In the genomic region with DNA sequence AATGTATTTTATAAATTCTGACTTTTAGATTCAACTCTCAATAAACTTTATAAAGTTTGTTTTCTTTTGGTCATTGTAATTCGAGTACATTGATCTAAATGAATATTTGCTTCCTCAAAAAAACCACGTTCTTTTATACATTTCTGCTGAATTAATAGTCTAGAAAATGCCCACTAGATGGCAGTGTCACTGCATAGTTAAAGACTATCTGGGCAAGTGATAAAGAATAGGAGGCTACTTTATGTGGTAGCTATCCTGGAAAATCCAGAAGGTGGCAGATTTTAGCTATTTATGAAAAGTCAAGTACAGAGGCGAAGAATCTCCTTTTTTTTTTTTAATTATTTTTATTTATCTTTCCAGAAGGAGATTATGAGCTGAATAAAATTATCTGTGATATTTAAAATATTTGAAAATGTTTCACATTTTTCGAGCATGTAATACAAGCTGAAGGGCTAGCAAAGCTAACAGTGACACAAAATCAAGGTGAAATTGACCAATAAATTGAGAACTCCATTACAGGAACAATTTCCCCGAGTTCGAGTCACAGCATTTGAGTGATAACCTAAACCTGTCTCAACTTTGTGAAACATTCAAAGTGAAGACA, we compare ENCODE assay signal across 8 cellular contexts.
DNase-seq lines count a peak whose midpoint lies in the region; ATAC-seq and FAIRE-seq lines count a peak whose summit lies in the region.

No MANE protein-coding gene starts in this region.

- H3K9me3 Mint-ChIP-seq in activated T-helper 17 cell treated with anti-CD3 and anti-CD28 coated beads, Interleukin-2, amount 50 U/mL, for 72 hours: no peaks in the 10 kb centered on the region
- no peaks in the 10 kb centered on the region for H3K9me3 Mint-ChIP-seq in activated T-helper 1 cell treated with anti-CD3 and anti-CD28 coated beads, Interleukin-12 subunit alpha, Interleukin-12 subunit beta, Interleukin-2, Interleukin-4 antibody, amounts not matched to agents 30 ng/mL and 10 ng/mL and 1 ng/mL, durations not matched to agents 14 hours and 24 hours and 36 hours

- H3K27ac Mint-ChIP-seq in activated T-helper 17 cell treated with anti-CD3 and anti-CD28 coated beads, Interleukin-2, amount 50 U/mL, for 72 hours: no peak overlapping the region
- H3K27ac Mint-ChIP-seq in activated T-helper 1 cell treated with anti-CD3 and anti-CD28 coated beads, Interleukin-12 subunit alpha, Interleukin-12 subunit beta, Interleukin-2, Interleukin-4 antibody, amounts not matched to agents 30 ng/mL and 10 ng/mL and 1 ng/mL, durations not matched to agents 14 hours and 24 hours and 36 hours: no peak overlapping the region

- no peaks in the 10 kb centered on the region for H3K4me1 ChIP-seq in right cardiac atrium (ENCODE audit: control insufficient read depth, insufficient read depth, low read length)
- no peaks in the 10 kb centered on the region for H3K4me1 ChIP-seq in small intestine (ENCODE audit: control insufficient read depth in 2 of 2, insufficient read depth in 1 of 2, low read depth in 1 of 2, low read length in 1 of 2)

- 24% methylated on average over 6 of the region's 6 CpGs for WGBS in right cardiac atrium
- 23 to 26% (median 24%) methylated on average over 6 of the region's 6 CpGs for WGBS in small intestine, 3 donors

- H3K4me1 Mint-ChIP-seq in activated T-helper 17 cell treated with anti-CD3 and anti-CD28 coated beads, Interleukin-2, amount 50 U/mL, for 72 hours: no peaks in the 10 kb centered on the region
- H3K4me1 Mint-ChIP-seq in activated T-helper 1 cell treated with anti-CD3 and anti-CD28 coated beads, Interleukin-12 subunit alpha, Interleukin-12 subunit beta, Interleukin-2, Interleukin-4 antibody, amounts not matched to agents 30 ng/mL and 10 ng/mL and 1 ng/mL, durations not matched to agents 14 hours and 24 hours and 36 hours (ENCODE audit: low read depth): no peaks in the 10 kb centered on the region

- DNase-seq in DMS79 (lab: John Stamatoyannopoulos, UW): peak; percentile 50
- DNase-seq in NCI-H226: peak; percentile 30
- no peak for DNase-seq in right cardiac atrium
- DNase-seq in small intestine: peak; percentile 71
- DNase-seq in activated T-helper 1 cell treated with anti-CD3 and anti-CD28 coated beads, Interleukin-12 subunit alpha, Interleukin-12 subunit beta, Interleukin-2, Interleukin-4 antibody, amounts not matched to agents 30 ng/mL and 10 ng/mL and 1 ng/mL, durations not matched to agents 14 hours and 24 hours and 36 hours (ENCODE audit: low spot score): no peak

- peak; percentile 90 for FAIRE-seq in small intestine (lab: Jason Lieb, UNC)

- H3K9me3 ChIP-seq in right cardiac atrium (ENCODE audit: control insufficient read depth, low read length): no peaks in the 10 kb centered on the region
- H3K9me3 ChIP-seq in small intestine (ENCODE audit: control insufficient read depth, low read depth): no peaks in the 10 kb centered on the region

- peak; percentile 78 for ATAC-seq in GM19455 (IDR thresholded peaks at IDR 0.05; ENCODE audit: unreplicated experiment)
- ATAC-seq in HG03457 (IDR thresholded peaks at IDR 0.05; ENCODE audit: unreplicated experiment): peak; percentile 76
- ATAC-seq in activated T-helper 17 cell treated with anti-CD3 and anti-CD28 coated beads, Interleukin-2, amount 50 U/mL, for 72 hours (replicated peaks): peak; percentile 55
- ATAC-seq in right cardiac atrium: peak; percentile 71 to 81

- H3K27me3 Mint-ChIP-seq in activated T-helper 17 cell treated with anti-CD3 and anti-CD28 coated beads, Interleukin-2, amount 50 U/mL, for 72 hours: no peaks in the 10 kb centered on the region
- no peaks in the 10 kb centered on the region for H3K27me3 Mint-ChIP-seq in activated T-helper 1 cell treated with anti-CD3 and anti-CD28 coated beads, Interleukin-12 subunit alpha, Interleukin-12 subunit beta, Interleukin-2, Interleukin-4 antibody, amounts not matched to agents 30 ng/mL and 10 ng/mL and 1 ng/mL, durations not matched to agents 14 hours and 24 hours and 36 hours (ENCODE audit: insufficient read depth)

- H3K27ac ChIP-seq in right cardiac atrium (ENCODE audit: low read length) (no peak overlapping the region), small intestine (ENCODE audit: low read depth in 1 of 2, low read length in 1 of 2) (no peak overlapping the region)

- intact Hi-C loops in right cardiac atrium (cut with DNase I): no loop called here
- intact Hi-C loops in activated T-helper 1 cell treated with anti-CD3 and anti-CD28 coated beads, Interleukin-12 subunit alpha, Interleukin-12 subunit beta, Interleukin-2, Interleukin-4 antibody, amounts not matched to agents 30 ng/mL and 10 ng/mL and 1 ng/mL, durations not matched to agents 14 hours and 24 hours and 36 hours (cut with micrococcal nuclease): loop anchor here (1.0 kb wide), 1 partner anchor 532 kb away; no protein-coding TSS in a partner anchor

- H3K4me3 ChIP-seq in right cardiac atrium (ENCODE audit: low read length): no peak overlapping the region
- H3K4me3 ChIP-seq in small intestine (ENCODE audit: low read depth in 1 of 2, low read length in 2 of 2): no peak overlapping the region

- no peaks in the 10 kb centered on the region for H3K36me3 ChIP-seq in small intestine (ENCODE audit: control insufficient read depth in 2 of 2, insufficient read depth in 2 of 2, low read length in 2 of 2)

- H3K27me3 ChIP-seq in right cardiac atrium (ENCODE audit: control insufficient read depth, insufficient read depth) (no peaks in the 10 kb centered on the region), small intestine (ENCODE audit: control insufficient read depth in 2 of 2, insufficient read depth in 2 of 2, low read length in 2 of 2) (no peaks in the 10 kb centered on the region)

- H3K4me3 Mint-ChIP-seq in activated T-helper 17 cell treated with anti-CD3 and anti-CD28 coated beads, Interleukin-2, amount 50 U/mL, for 72 hours: no peak overlapping the region
- H3K4me3 Mint-ChIP-seq in activated T-helper 1 cell treated with anti-CD3 and anti-CD28 coated beads, Interleukin-12 subunit alpha, Interleukin-12 subunit beta, Interleukin-2, Interleukin-4 antibody, amounts not matched to agents 30 ng/mL and 10 ng/mL and 1 ng/mL, durations not matched to agents 14 hours and 24 hours and 36 hours: no peak overlapping the region

- no peaks in the 10 kb centered on the region for H3K36me3 Mint-ChIP-seq in activated T-helper 17 cell treated with anti-CD3 and anti-CD28 coated beads, Interleukin-2, amount 50 U/mL, for 72 hours (ENCODE audit: low read depth)
- no peaks in the 10 kb centered on the region for H3K36me3 Mint-ChIP-seq in activated T-helper 1 cell treated with anti-CD3 and anti-CD28 coated beads, Interleukin-12 subunit alpha, Interleukin-12 subunit beta, Interleukin-2, Interleukin-4 antibody, amounts not matched to agents 30 ng/mL and 10 ng/mL and 1 ng/mL, durations not matched to agents 14 hours and 24 hours and 36 hours (ENCODE audit: low read depth)

Comparison
In these comparisons a context has a peak if more than half of its experiments do, and no peak if none do; other contexts are left out.
1. DNase-seq: peak in DMS79 (single experiment), NCI-H226 (single experiment) and small intestine (single experiment); none in right cardiac atrium (0 of 3) and activated T-helper 1 cell treated with anti-CD3 and anti-CD28 coated beads, Interleukin-12 subunit alpha, Interleukin-12 subunit beta, Interleukin-2, Interleukin-4 antibody, amounts not matched to agents 30 ng/mL and 10 ng/mL and 1 ng/mL, durations not matched to agents 14 hours and 24 hours and 36 hours (single experiment).
2. Peak in every context shown above with its lines, with median percentiles within 50 percentile points of each other: ATAC-seq.